9 cellular contexts compared by ENCODE assay signal in the genomic region with DNA sequence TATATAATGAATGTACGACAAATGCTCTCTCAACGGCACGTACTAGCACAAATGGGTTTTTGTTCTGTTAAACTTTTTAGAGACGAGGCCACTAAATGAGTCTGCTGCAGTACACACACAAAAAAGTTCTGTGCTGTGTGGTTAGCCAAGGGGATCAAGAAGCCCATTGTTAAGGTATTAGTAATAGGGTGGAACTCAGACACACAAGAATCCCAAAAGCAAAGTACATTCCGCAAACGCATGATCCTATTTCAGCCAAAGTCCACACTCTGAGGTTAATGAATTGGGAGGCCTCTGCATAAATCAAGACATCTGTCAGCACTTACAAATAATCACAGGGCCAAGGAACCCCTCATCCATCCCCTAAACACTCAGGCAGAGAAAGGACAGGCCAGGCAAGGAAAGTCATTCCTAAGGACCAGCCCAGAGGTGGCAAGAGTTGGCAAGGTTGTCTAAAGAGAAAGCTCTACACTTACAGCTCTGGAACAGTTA. TPM values are rescaled to one million over a fixed set of nuclear protein-coding genes. Genes with fewer than 3 reads are reported as not detected.
A peak's percentile ranks its signal among the peaks of the same experiment; 100 is the strongest.
DNase-seq lines count a peak whose midpoint lies in the region; ATAC-seq, FAIRE-seq and TF ChIP-seq lines count a peak whose summit lies in the region.
"Had no signal": no experiment of that assay in that cellular context is flagged by ENCODE, and none has a peak within 500 bp of the region (broad histone marks: within the 10 kb centered on the region; RNA-seq: fewer than 3 reads in every experiment).

No MANE protein-coding gene starts in this region.

- no peaks in the 10 kb centered on the region for H3K9me3 Mint-ChIP-seq in MCF 10A (ENCODE audit: unreplicated experiment)
- peaks cover under 1% of the 10 kb centered on the region for H3K9me3 Mint-ChIP-seq in activated CD4-positive, alpha-beta T cell treated with anti-CD3 and anti-CD28 coated beads, Interleukin-2, amount 10 ng/mL, durations not matched to agents 24 days and 14 days
- no peaks in the 10 kb centered on the region for H3K9me3 Mint-ChIP-seq in activated T-cell treated with anti-CD3 and anti-CD28 coated beads, Interleukin-2, amount 50 U/mL, for 24 hours

- peak; percentile 95 for FAIRE-seq in keratinocyte (lab: Jason Lieb, UNC)

- H3K36me3 Mint-ChIP-seq in MCF 10A (ENCODE audit: insufficient read depth, unreplicated experiment), result peaks cover 17% of the 10 kb centered on the region
- no peaks in the 10 kb centered on the region for H3K36me3 Mint-ChIP-seq in activated CD4-positive, alpha-beta T cell treated with anti-CD3 and anti-CD28 coated beads, Interleukin-2, amount 10 ng/mL, durations not matched to agents 24 days and 14 days (ENCODE audit: low read depth)
- no peaks in the 10 kb centered on the region for H3K36me3 Mint-ChIP-seq in activated T-cell treated with anti-CD3 and anti-CD28 coated beads, Interleukin-2, amount 50 U/mL, for 24 hours (ENCODE audit: low read depth)

- peaks cover 32% of the 10 kb centered on the region for H3K4me1 Mint-ChIP-seq in MCF 10A (ENCODE audit: insufficient read depth, unreplicated experiment)
- peaks cover 4% of the 10 kb centered on the region for H3K4me1 Mint-ChIP-seq in activated CD4-positive, alpha-beta T cell treated with anti-CD3 and anti-CD28 coated beads, Interleukin-2, amount 10 ng/mL, durations not matched to agents 24 days and 14 days
- H3K4me1 Mint-ChIP-seq in activated T-cell treated with anti-CD3 and anti-CD28 coated beads, Interleukin-2, amount 50 U/mL, for 24 hours (ENCODE audit: low read depth), result peaks cover 2% of the 10 kb centered on the region

- H3K36me3 ChIP-seq in keratinocyte (ENCODE audit: control insufficient read depth in 2 of 2, extremely low read depth in 1 of 2, insufficient read depth in 2 of 2, low read length in 2 of 2), result peaks cover 0 to 7% of the 10 kb centered on the region in 2 experiments
- H3K36me3 ChIP-seq in tibial nerve, result no peaks in the 10 kb centered on the region

- peak overlapping the region; percentile 8 to 63 (median 45) for H3K4me3 ChIP-seq in keratinocyte (ENCODE audit: control insufficient read depth in 2 of 3, extremely low read depth in 1 of 3, insufficient read depth in 2 of 3, low read depth in 1 of 3, low read length in 3 of 3)
- H3K4me3 ChIP-seq in tibial nerve, result no peak overlapping the region

- peak overlapping the region; percentile 99 for H3K27ac Mint-ChIP-seq in MCF 10A (ENCODE audit: low read depth, unreplicated experiment)
- H3K27ac Mint-ChIP-seq in activated CD4-positive, alpha-beta T cell treated with anti-CD3 and anti-CD28 coated beads, Interleukin-2, amount 10 ng/mL, durations not matched to agents 24 days and 14 days, result no peak overlapping the region
- no peak overlapping the region for H3K27ac Mint-ChIP-seq in activated T-cell treated with anti-CD3 and anti-CD28 coated beads, Interleukin-2, amount 50 U/mL, for 24 hours

- dilution Hi-C loops in keratinocyte (cut with MboI; ENCODE audit: extremely low pct_ligation_motif_present, low sequenced_read_pairs), result no loop called here

- H3K27ac ChIP-seq in keratinocyte (ENCODE audit: control insufficient read depth, insufficient read depth, low read length) (peak overlapping the region; percentile 99), tibial nerve (peak overlapping the region in 3 of 4 donors; percentile 43 to 87 (median 83))

- intact Hi-C loops in MCF 10A (cut with micrococcal nuclease), result loop anchor here (1.0 kb wide), 1 partner anchor 93 kb away; no protein-coding TSS in a partner anchor
- intact Hi-C loops in activated CD4-positive, alpha-beta T cell treated with anti-CD3 and anti-CD28 coated beads, Interleukin-2, amount 10 ng/mL, durations not matched to agents 24 days and 14 days (cut with micrococcal nuclease), result no loop called here

- H2AFZ ChIP-seq in keratinocyte (ENCODE audit: control insufficient read depth, low read length), result no peak overlapping the region

- no peak for TF ChIP-seq POLR2A in tibial nerve (IDR thresholded peaks at IDR 0.05)

- no peaks in the 10 kb centered on the region for H3K9me1 ChIP-seq in keratinocyte (ENCODE audit: control insufficient read depth, extremely low read depth, insufficient read depth, low read length)

- CTCF ChIA-PET in MCF 10A (lab: Yijun Ruan, JAX), result interaction anchor here (0.6 to 1.5 kb wide), 6 partner anchors 9 to 259 kb away, joined by 3 to 4 read pairs (median 4); no protein-coding TSS in a partner anchor

- no peaks in the 10 kb centered on the region for H3K9me3 ChIP-seq in keratinocyte (ENCODE audit: control insufficient read depth, low read depth, low read length)
- no peaks in the 10 kb centered on the region for H3K9me3 ChIP-seq in tibial nerve

- peak overlapping the region; percentile 69 for H3K4me3 Mint-ChIP-seq in MCF 10A (ENCODE audit: unreplicated experiment)
- H3K4me3 Mint-ChIP-seq in activated CD4-positive, alpha-beta T cell treated with anti-CD3 and anti-CD28 coated beads, Interleukin-2, amount 10 ng/mL, durations not matched to agents 24 days and 14 days, result no peak overlapping the region
- H3K4me3 Mint-ChIP-seq in activated T-cell treated with anti-CD3 and anti-CD28 coated beads, Interleukin-2, amount 50 U/mL, for 24 hours, result no peak overlapping the region

- ATAC-seq in HG03159 (IDR thresholded peaks at IDR 0.05; ENCODE audit: unreplicated experiment), result no peak

- no TSS peak for BruUV-seq in MCF 10A (replicated peaks; lab: Mats Ljungman, UMichigan)

- no peak for TF ChIP-seq CTCF in MCF 10A (IDR thresholded peaks at IDR 0.05; ENCODE audit: unreplicated experiment)
- TF ChIP-seq CTCF in keratinocyte (optimal IDR thresholded peaks at IDR 0.05 in 1 of 3, IDR thresholded peaks at IDR 0.05 in 1 of 3, conservative IDR thresholded peaks at IDR 0.05 in 1 of 3; ENCODE audit: extremely low read depth in 1 of 3, insufficient read depth in 2 of 3, low read length in 3 of 3), result no peak
- TF ChIP-seq CTCF in tibial nerve (IDR thresholded peaks at IDR 0.05), result no peak

- H3K4me1 ChIP-seq in keratinocyte (ENCODE audit: control insufficient read depth, extremely low read depth, insufficient read depth, low read length), result peaks cover 37% of the 10 kb centered on the region
- peaks cover 0 to 37% (median 19%) of the 10 kb centered on the region in 4 donors for H3K4me1 ChIP-seq in tibial nerve

- H3K79me2 ChIP-seq in keratinocyte (ENCODE audit: control insufficient read depth, insufficient read depth, low read length), result peaks cover 74% of the 10 kb centered on the region

- H3K27me3 ChIP-seq in keratinocyte (ENCODE audit: control insufficient read depth, extremely low read depth, insufficient read depth, low read length) (no peaks in the 10 kb centered on the region), tibial nerve (no peaks in the 10 kb centered on the region)

- DNase-seq in HT-29 (ENCODE audit: low spot score), result peak; percentile 82
- DNase-seq in MCF 10A (ENCODE audit: unreplicated experiment), result peak; percentile 86
- peak; percentile 65 for DNase-seq in keratinocyte (ENCODE audit: low read depth, low spot score)
- DNase-seq in tibial nerve (ENCODE audit: low spot score in 2 of 2), result peak in 1 of 2 donors; percentile 47
- no peak for DNase-seq in activated CD4-positive, alpha-beta T cell treated with anti-CD3 and anti-CD28 coated beads, Interleukin-2, amount 10 ng/mL, durations not matched to agents 24 days and 14 days
- DNase-seq in C1 segment of cervical spinal cord (lab: John Stamatoyannopoulos, UW), result no peak
- no peak for DNase-seq in activated T-cell treated with anti-CD3 and anti-CD28 coated beads, Interleukin-2, amount 50 U/mL, for 24 hours
- DNase-seq: MM.1S had no signal

- TF ChIP-seq EP300 in tibial nerve (IDR thresholded peaks at IDR 0.05), result peak in 1 of 2 donors; percentile 80

- H3K4me2 ChIP-seq in keratinocyte (ENCODE audit: control insufficient read depth, extremely low read depth, insufficient read depth, low read depth, low read length), result peak overlapping the region; percentile 96

- peak overlapping the region; percentile 76 for H3K9ac ChIP-seq in keratinocyte (ENCODE audit: control insufficient read depth, extremely low read depth, insufficient read depth, low read length)

- POLR2A ChIA-PET in MCF 10A (lab: Yijun Ruan, JAX), result interaction anchor here (0.7 to 6.5 kb wide), 17 partner anchors 9 to 1624 kb away, joined by 3 to 53 read pairs (median 4); a partner anchor contains a TSS

- no peaks in the 10 kb centered on the region for H3K27me3 Mint-ChIP-seq in MCF 10A (ENCODE audit: insufficient read depth, unreplicated experiment)
- H3K27me3 Mint-ChIP-seq in activated CD4-positive, alpha-beta T cell treated with anti-CD3 and anti-CD28 coated beads, Interleukin-2, amount 10 ng/mL, durations not matched to agents 24 days and 14 days, result no peaks in the 10 kb centered on the region
- peaks cover 28% of the 10 kb centered on the region for H3K27me3 Mint-ChIP-seq in activated T-cell treated with anti-CD3 and anti-CD28 coated beads, Interleukin-2, amount 50 U/mL, for 24 hours

- WGBS in tibial nerve, 2 donors, result 19 to 26% methylated on average over 6 of the region's 6 CpGs

- no peaks in the 10 kb centered on the region for H4K20me1 ChIP-seq in keratinocyte (ENCODE audit: control insufficient read depth, extremely low read depth, insufficient read depth, low read length)

RNA-seq across cellular contexts. Expression of a gene that starts 12.1 kb away (rescaled TPM):
- 38.2 and 65.1 TPM in 2 replicates for total RNA-seq in HT-29 (2014; rRNA removed; shearing (Covaris generic))
- total RNA-seq in MCF 10A (2022) (128 and 172 TPM in 2 replicates), tibial nerve (10 to 100 TPM; 45.0 to 79.2 (median 60.4) TPM)
- 42.6 to 78.1 TPM (median 50.1 TPM) in 3 replicates for polyA plus RNA-seq in keratinocyte
- polyA plus RNA-seq in keratinocyte (2011; ENCODE audit: low read depth), result 14.4 TPM
- polyA plus RNA-seq in keratinocyte (2011; cell fraction: cytosol; rRNA removed), result 68.5 and 68.9 TPM in 2 replicates
- polyA plus RNA-seq in keratinocyte (2011; cell fraction: nucleus; rRNA removed), result 82.4 and 92.0 TPM in 2 replicates
- polyA plus RNA-seq in keratinocyte (2012; ENCODE audit: low replicate concordance), result 27.0 and 67.6 TPM in 2 replicates
- 88.3 to 141 TPM (median 103 TPM) in 3 replicates for polyA minus RNA-seq in keratinocyte
- polyA minus RNA-seq in keratinocyte (2011; cell fraction: cytosol; rRNA and poly(A)+ RNA removed), result 59.1 TPM
- 59.5 and 153 TPM in 2 replicates for polyA minus RNA-seq in keratinocyte (2011; cell fraction: nucleus; rRNA and poly(A)+ RNA removed)
- 14.5 and 14.9 TPM in 2 replicates for total RNA-seq in activated CD4-positive, alpha-beta T cell treated with anti-CD3 and anti-CD28 coated beads, Interleukin-2, amount 10 ng/mL, durations not matched to agents 24 days and 14 days

RNA-seq across cellular contexts. Expression of a gene that starts 12.6 kb away (rescaled TPM):
- 3.9 and 7.5 TPM in 2 replicates for total RNA-seq in HT-29 (2014; rRNA removed; shearing (Covaris generic))
- total RNA-seq in MCF 10A (2022) (11.7 and 12.5 TPM in 2 replicates), tibial nerve (1 to 10 TPM in 3 of 4 donors, under 1 TPM in 1; 0.84 to 1.8 (median 1.3) TPM)
- polyA plus RNA-seq in keratinocyte, result 5.6 to 10.3 TPM (median 7.9 TPM) in 3 replicates
- 1.6 TPM for polyA plus RNA-seq in keratinocyte (2011; ENCODE audit: low read depth)
- 3.7 and 8.1 TPM in 2 replicates for polyA plus RNA-seq in keratinocyte (2011; cell fraction: cytosol; rRNA removed)
- 10.3 and 10.5 TPM in 2 replicates for polyA plus RNA-seq in keratinocyte (2011; cell fraction: nucleus; rRNA removed)
- 1.8 and 6.0 TPM in 2 replicates for polyA plus RNA-seq in keratinocyte (2012; ENCODE audit: low replicate concordance)
- polyA minus RNA-seq in keratinocyte, result 6.3 to 15.7 TPM (median 13.4 TPM) in 3 replicates
- polyA minus RNA-seq in keratinocyte (2011; cell fraction: cytosol; rRNA and poly(A)+ RNA removed), result 4.4 TPM
- 7.3 and 12.2 TPM in 2 replicates for polyA minus RNA-seq in keratinocyte (2011; cell fraction: nucleus; rRNA and poly(A)+ RNA removed)
- 0.19 and 0.33 TPM in 2 replicates for total RNA-seq in activated CD4-positive, alpha-beta T cell treated with anti-CD3 and anti-CD28 coated beads, Interleukin-2, amount 10 ng/mL, durations not matched to agents 24 days and 14 days

Comparison
In these comparisons a context has a peak if more than half of its experiments do, and no peak if none do; other contexts are left out.
1. DNase-seq: peak in HT-29 (single experiment), MCF 10A (single experiment) and keratinocyte (single experiment); none in activated CD4-positive, alpha-beta T cell treated with anti-CD3 and anti-CD28 coated beads, Interleukin-2, amount 10 ng/mL, durations not matched to agents 24 days and 14 days (single experiment), C1 segment of cervical spinal cord (0 of 14) and activated T-cell treated with anti-CD3 and anti-CD28 coated beads, Interleukin-2, amount 50 U/mL, for 24 hours (single experiment).
2. H3K4me3 ChIP-seq: peak in keratinocyte (3 of 3); none in tibial nerve (0 of 4).